In genomic region chr10:24215193-24215592, GRCh38 we compare ENCODE assay signal across 14 cellular contexts. TPM values are rescaled to one million over a fixed set of nuclear protein-coding genes. Genes with fewer than 3 reads are reported as not detected.
DNase-seq lines count a peak whose midpoint lies in the region; ATAC-seq and TF ChIP-seq lines count a peak whose summit lies in the region.
"Had no signal": no experiment of that assay in that cellular context is flagged by ENCODE, and none has a peak within 500 bp of the region (broad histone marks: within the 10 kb centered on the region; RNA-seq: fewer than 3 reads in every experiment).

No MANE protein-coding gene starts in this region.

- no peaks in the 10 kb centered on the region for H3K4me1 ChIP-seq in GM23248 (ENCODE audit: insufficient read depth)
- H3K4me1 ChIP-seq in esophagus (ENCODE audit: control insufficient read depth in 2 of 2, insufficient read depth in 2 of 2, low read length in 1 of 2), result peaks cover 0 to 12% of the 10 kb centered on the region in 2 donors
- peaks cover 0 to 5% (median 3%) of the 10 kb centered on the region in 4 donors for H3K4me1 ChIP-seq in sigmoid colon

- in situ Hi-C loops in GM23248 (cut with MboI), result loop anchor here (25.0 kb wide), 1 partner anchor 297 kb away; no protein-coding TSS in a partner anchor

- H3K27me3 ChIP-seq in GM23248 (replicated peaks; ENCODE audit: insufficient read depth) (no peaks in the 10 kb centered on the region), esophagus (ENCODE audit: control insufficient read depth in 1 of 2, insufficient read depth in 2 of 2, low read length in 2 of 2) (no peaks in the 10 kb centered on the region), sigmoid colon (no peaks in the 10 kb centered on the region)

- no peak for TF ChIP-seq EP300 in sigmoid colon (IDR thresholded peaks at IDR 0.05)

- H3K27ac Mint-ChIP-seq in natural killer cell, result no peak overlapping the region
- H3K27ac Mint-ChIP-seq: activated naive CD4-positive, alpha-beta T cell treated with anti-CD3 and anti-CD28 coated beads, Interleukin-2, amount 50 U/mL, for 24 hours had no signal

- TF ChIP-seq POLR2A in sigmoid colon (IDR thresholded peaks at IDR 0.05), result no peak

- 22 to 24% methylated on average over 4 of the region's 4 CpGs for WGBS in GM23248 (ENCODE audit: low coverage in 1 of 2, low lambda C conversion rate in 2 of 2, missing lambda C conversion rate in 2 of 2), 2 experiments
- 21 to 29% methylated on average over 4 of the region's 4 CpGs for WGBS in esophagus, 2 donors
- WGBS in sigmoid colon, 2 donors, result 12 to 57% methylated on average over 4 of the region's 4 CpGs

- H2AFZ ChIP-seq in GM23248, result no peak overlapping the region

- H3K27me3 Mint-ChIP-seq in natural killer cell (ENCODE audit: low read depth in 2 of 2), result peaks cover 6 to 10% of the 10 kb centered on the region in 2 donors

- no peaks in the 10 kb centered on the region for H3K9me3 ChIP-seq in GM23248 (ENCODE audit: low read depth)
- no peaks in the 10 kb centered on the region for H3K9me3 ChIP-seq in esophagus (ENCODE audit: control insufficient read depth in 2 of 2, insufficient read depth in 1 of 2, low read depth in 1 of 2, low read length in 1 of 2)
- no peaks in the 10 kb centered on the region for H3K9me3 ChIP-seq in sigmoid colon

- H3K4me2 ChIP-seq in GM23248 (ENCODE audit: unreplicated experiment), result no peak overlapping the region

- intact Hi-C loops in left colon (cut with DNase I, micrococcal nuclease), result no loop called here
- intact Hi-C loops in sigmoid colon (cut with DNase I), result loop anchor here (10.0 kb wide), 1 partner anchor 140 kb away; no protein-coding TSS in a partner anchor
- intact Hi-C loops in natural killer cell (cut with micrococcal nuclease), result no loop called here

- H3K36me3 Mint-ChIP-seq in natural killer cell, result no peaks in the 10 kb centered on the region
- H3K36me3 Mint-ChIP-seq: activated naive CD4-positive, alpha-beta T cell treated with anti-CD3 and anti-CD28 coated beads, Interleukin-2, amount 50 U/mL, for 24 hours had no signal

- H3K79me2 ChIP-seq in GM23248 (ENCODE audit: insufficient read depth), result no peaks in the 10 kb centered on the region

- no peaks in the 10 kb centered on the region for H3K36me3 ChIP-seq in GM23248 (ENCODE audit: low read depth)
- H3K36me3 ChIP-seq in esophagus (ENCODE audit: control insufficient read depth in 2 of 2, insufficient read depth in 2 of 2, low read length in 1 of 2), result peaks cover 0 to 2% of the 10 kb centered on the region in 2 donors
- H3K36me3 ChIP-seq in sigmoid colon, result peaks cover 0 to 6% (median 0%) of the 10 kb centered on the region in 4 donors

- ATAC-seq in left colon (peak; percentile 98), natural killer cell (no peak)

- H3K9me2 ChIP-seq in GM23248 (ENCODE audit: insufficient read depth), result no peaks in the 10 kb centered on the region

- no peaks in the 10 kb centered on the region; the same call in 1 of the 2 replicates for H3F3A ChIP-seq in GM23248 (ENCODE audit: insufficient read depth)

- peak; percentile 7 for DNase-seq in GM23248
- DNase-seq in left colon, result peak; percentile 41 to 67
- no peak for DNase-seq in sigmoid colon
- DNase-seq in NCI-H1417 treated with DMSO at 0.1 percent for 48 hours (lab: John Stamatoyannopoulos, UW), result no peak
- no peak for DNase-seq in natural killer cell
- no peak for DNase-seq in cerebellum (ENCODE audit: low spot score)
- DNase-seq in NCI-H2107 (lab: John Stamatoyannopoulos, UW), result no peak
- DNase-seq: activated CD4-positive, CD25-positive, alpha-beta regulatory T cell; GOT3; KG1; NCI-H1436; NCI-H526 treated with DMSO at 0.1 percent for 48 hours had no signal

- H3K9me3 Mint-ChIP-seq in natural killer cell, result peaks cover 2 to 3% of the 10 kb centered on the region in 2 donors

- H3K27ac ChIP-seq in GM23248, result no peak overlapping the region
- H3K27ac ChIP-seq in esophagus (ENCODE audit: low read depth in 2 of 2, low read length in 1 of 2), result peak overlapping the region; percentile 89 to 92
- H3K27ac ChIP-seq in sigmoid colon, result peak overlapping the region; percentile 50 to 58 (median 56)

- H3K4me1 Mint-ChIP-seq in natural killer cell, result no peaks in the 10 kb centered on the region

- no peak overlapping the region for H3K9ac ChIP-seq in GM23248

- H3K4me3 Mint-ChIP-seq in natural killer cell, result no peak overlapping the region
- H3K4me3 Mint-ChIP-seq: activated naive CD4-positive, alpha-beta T cell treated with anti-CD3 and anti-CD28 coated beads, Interleukin-2, amount 50 U/mL, for 24 hours had no signal

- TF ChIP-seq CTCF in sigmoid colon (IDR thresholded peaks at IDR 0.05) (no peak), natural killer cell (IDR thresholded peaks at IDR 0.05) (no peak)

- H3K4me3 ChIP-seq in GM23248 (no peak overlapping the region), esophagus (ENCODE audit: low read depth in 1 of 2, low read length in 2 of 2) (no peak overlapping the region), sigmoid colon (no peak overlapping the region)

- H4K20me1 ChIP-seq in GM23248 (ENCODE audit: insufficient read depth), result no peaks in the 10 kb centered on the region

RNA-seq across cellular contexts. Expression of gene KIAA1217, which starts 6.3 kb away (rescaled TPM):
- 4.7 and 5.4 TPM in 2 replicates for total RNA-seq in GM23248 (2014; rRNA removed; shearing (Covaris generic))
- 6.9 and 8.1 TPM in 2 replicates for polyA plus RNA-seq in GM23248 (2016; fragmentation: Nextera tagmentation; extraction: Ambion mirVana)
- 10 to 100 TPM; 18.3 to 22.2 TPM for polyA plus RNA-seq in esophagus
- 10 to 100 TPM; 69.2 to 78.4 TPM for total RNA-seq in left colon
- 10 to 100 TPM in 2 of 4 donors, 1 to 10 TPM in 2; 7.6 to 23.0 (median 10.1) TPM for total RNA-seq in sigmoid colon
- polyA plus RNA-seq in sigmoid colon, result 10 to 100 TPM; 15.0 to 31.9 (median 15.3) TPM
- total RNA-seq in natural killer cell, result not detected
- total RNA-seq in cerebellum, result 5.6 TPM

Comparison
In these comparisons a context has a peak if more than half of its experiments do, and no peak if none do; other contexts are left out.
1. DNase-seq: peak in GM23248 (single experiment) and left colon (2 of 2); none in sigmoid colon (single experiment), NCI-H1417 treated with DMSO at 0.1 percent for 48 hours (single experiment), natural killer cell (single experiment), cerebellum (single experiment) and NCI-H2107 (single experiment).